In the genomic region with DNA sequence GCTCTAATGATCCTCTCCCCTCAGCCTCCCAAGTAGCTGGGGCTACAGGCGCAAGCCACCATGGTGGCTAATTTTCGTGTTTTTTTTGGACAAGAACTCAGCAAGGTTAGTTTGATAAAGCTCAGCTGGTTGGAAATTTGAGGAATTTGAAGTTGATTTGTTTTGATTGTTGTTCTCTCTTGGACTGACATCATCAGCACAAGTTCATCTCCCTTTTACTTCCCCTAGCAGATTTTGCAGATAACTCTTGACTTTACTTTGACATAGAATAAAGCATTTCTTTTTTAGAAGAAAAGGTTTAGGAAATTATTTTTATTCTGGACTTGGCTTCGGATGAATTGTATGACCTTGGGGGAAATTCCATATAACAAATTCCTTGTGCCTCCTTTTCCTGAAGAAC, we compare ENCODE assay signal across 20 cellular contexts.
"Had no signal": no experiment of that assay in that cellular context is flagged by ENCODE, and none has a peak within 500 bp of the region (broad histone marks: within the 10 kb centered on the region; RNA-seq: fewer than 3 reads in every experiment).

No MANE protein-coding gene starts in this region.

- H3K27ac ChIP-seq: colonic mucosa, dorsolateral prefrontal cortex, gastroesophageal sphincter, hepatocyte, lower lobe of right lung, testis, transverse colon, uterus had no signal

- H3K9me3 ChIP-seq: colonic mucosa, gastroesophageal sphincter, lower lobe of right lung, mucosa of descending colon, testis, transverse colon, uterus had no signal

- H3K4me2 ChIP-seq: hepatocyte had no signal

- H3K4me3 ChIP-seq: colonic mucosa, dorsolateral prefrontal cortex, gastroesophageal sphincter, hepatocyte, lower lobe of right lung, mucosa of descending colon, testis, transverse colon, uterus had no signal

- ATAC-seq: activated CD8-positive, alpha-beta T cell treated with anti-CD3 and anti-CD28 coated beads for 36 hours; gastroesophageal sphincter; lower lobe of right lung; mucosa of descending colon; natural killer cell treated with Interleukin-12 subunit alpha and Interleukin-12 subunit beta and Interleukin-15 and Interleukin-18, amount 100 ng/mL, for 72 hours; right cardiac atrium; stimulated activated naive CD8-positive, alpha-beta T cell treated with anti-CD3 and anti-CD28 coated beads, Interleukin-15, Interleukin-2, amounts not matched to agents 100 U/mL and 50 U/mL, for 24 hours had no signal

- DNase-seq: activated B cell treated with CpG ODN at 0.5 μM for 24 hours; activated CD4-positive, alpha-beta T cell treated with anti-CD3 and anti-CD28 coated beads, Interleukin-2, amount 50 U/mL, for 1 hour; activated CD8-positive, alpha-beta T cell treated with anti-CD3 and anti-CD28 coated beads for 36 hours; activated T-cell treated with anti-CD3 and anti-CD28 coated beads, Interleukin-2, amount 50 U/mL, for 48 hours; colonic mucosa; dorsolateral prefrontal cortex; effector memory CD4-positive, alpha-beta T cell; erythroblast; lower lobe of right lung; mucosa of descending colon; posterior cingulate gyrus; right cardiac atrium; stimulated activated naive CD8-positive, alpha-beta T cell treated with anti-CD3 and anti-CD28 coated beads, Interleukin-15, Interleukin-2, amounts not matched to agents 100 U/mL and 50 U/mL, for 24 hours; T-helper 1 cell; testis; transverse colon; uterus had no signal

- H3K27me3 ChIP-seq: colonic mucosa, testis, uterus had no signal

- H3K36me3 ChIP-seq: colonic mucosa, gastroesophageal sphincter, lower lobe of right lung, transverse colon, uterus had no signal

- H2AFZ ChIP-seq: hepatocyte had no signal

- H3K4me1 ChIP-seq: colonic mucosa, uterus had no signal

- H3K79me2 ChIP-seq: hepatocyte had no signal
